ENCODE assay signal across 23 cellular contexts in the genomic region with DNA sequence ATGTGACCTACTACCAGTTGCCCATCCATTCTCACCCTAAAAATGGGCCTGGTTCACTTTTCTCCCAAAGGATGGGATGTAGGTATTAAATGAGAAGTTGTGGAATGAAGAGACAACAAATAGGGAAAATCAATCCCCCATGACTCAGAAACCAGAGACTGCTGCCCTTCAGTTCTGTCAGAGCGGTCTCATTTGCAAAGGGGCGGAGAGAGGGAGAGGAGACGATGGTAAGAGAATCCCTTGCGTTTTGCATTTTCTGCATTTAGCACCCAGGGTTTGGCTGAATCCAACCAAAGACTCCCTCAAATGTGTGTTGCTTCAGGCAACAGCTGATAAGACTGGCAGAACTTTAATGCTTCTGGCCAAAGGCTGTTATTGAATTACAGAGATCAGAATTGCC.
"Had no signal": no experiment of that assay in that cellular context is flagged by ENCODE, and none has a peak within 500 bp of the region (broad histone marks: within the 10 kb centered on the region; RNA-seq: fewer than 3 reads in every experiment).

No MANE protein-coding gene starts in this region.

- DNase-seq: effector CD8-positive, alpha-beta T cell; foreskin keratinocyte; heart left ventricle; immature natural killer cell; kidney glomerular epithelial cell; left colon; left ventricle myocardium superior; lower lobe of right lung; naive B cell; right lobe of liver; small intestine; stimulated activated CD4-positive, alpha-beta T cell treated with anti-CD3 and anti-CD28 coated beads, Interleukin-15, amount 100 ng/mL, for 24 hours; stimulated activated CD4-positive, alpha-beta T cell treated with anti-CD3 and anti-CD28 coated beads, Interleukin-2, amount 100 ng/mL, for 48 hours; stimulated activated naive B cell treated with anti-CD40 and anti-IgM and Interleukin-4, amounts not matched to agents 10 μg/mL and 1 μg/mL and 100 μg/mL, for 72 hours; upper lobe of left lung had no signal

- H2AFZ ChIP-seq: hepatocyte, parathyroid adenoma had no signal

- H3K27ac ChIP-seq: esophagus muscularis mucosa, foreskin keratinocyte, gastroesophageal sphincter, heart left ventricle, hepatocyte, lower lobe of right lung, neutrophil, parathyroid adenoma, right lobe of liver, thoracic aorta, tibial nerve, upper lobe of left lung had no signal

- H3K4me3 ChIP-seq: esophagus muscularis mucosa, gastroesophageal sphincter, heart left ventricle, hepatocyte, lower lobe of right lung, mucosa of descending colon, right lobe of liver, thoracic aorta, tibial nerve, upper lobe of left lung had no signal

- H3K79me2 ChIP-seq: hepatocyte, parathyroid adenoma had no signal

- H3K9me3 ChIP-seq: esophagus muscularis mucosa, lower lobe of right lung, mucosa of descending colon, neutrophil, right lobe of liver had no signal

- H3K27me3 ChIP-seq: esophagus muscularis mucosa, foreskin keratinocyte, gastroesophageal sphincter, heart left ventricle, hepatocyte, neutrophil, right lobe of liver, tibial nerve, upper lobe of left lung had no signal

- H3K36me3 ChIP-seq: esophagus muscularis mucosa, gastroesophageal sphincter, heart left ventricle, lower lobe of right lung, neutrophil, right lobe of liver, thoracic aorta, upper lobe of left lung had no signal

- H3K4me1 ChIP-seq: esophagus muscularis mucosa, foreskin keratinocyte, gastroesophageal sphincter, heart left ventricle, lower lobe of right lung, parathyroid adenoma, right lobe of liver, tibial nerve, upper lobe of left lung had no signal

- H3K4me2 ChIP-seq: hepatocyte had no signal
